In the genomic region with DNA sequence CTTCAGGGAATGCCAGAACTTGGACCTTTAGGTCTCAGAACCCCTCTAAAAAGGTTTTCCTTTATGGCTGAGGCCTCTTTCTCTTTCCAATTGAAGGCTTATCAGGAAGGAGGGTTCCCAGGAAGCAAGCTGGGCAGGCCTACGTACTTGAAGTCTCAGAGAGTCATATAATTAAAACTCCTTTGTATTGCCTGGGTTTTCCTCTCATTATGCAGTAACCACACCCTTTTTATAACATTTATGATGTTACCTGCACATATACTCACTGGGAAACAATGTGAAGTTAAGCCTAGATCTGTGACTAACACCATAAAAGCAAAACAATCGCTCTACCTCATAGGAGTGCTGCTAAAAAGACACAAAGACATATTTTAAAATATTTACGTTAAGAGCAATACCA, we compare ENCODE assay signal across 35 cellular contexts. TPM values are rescaled to one million over a fixed set of nuclear protein-coding genes. Genes with fewer than 3 reads are reported as not detected.
DNase-seq lines count a peak whose midpoint lies in the region; ATAC-seq, FAIRE-seq and TF ChIP-seq lines count a peak whose summit lies in the region.
"Had no signal": no experiment of that assay in that cellular context is flagged by ENCODE, and none has a peak within 500 bp of the region (broad histone marks: within the 10 kb centered on the region; RNA-seq: fewer than 3 reads in every experiment).

No MANE protein-coding gene starts in this region.

- H3K9me3 Mint-ChIP-seq in activated T-helper 2 cell treated with anti-CD3 and anti-CD28 coated beads, Interferon-gamma antibody, Interleukin-2, Interleukin-4, amounts not matched to agents 10 μg/mL and 5 μg/mL and 100 μg/mL, durations not matched to agents 14 hours and 24 hours and 36 hours = peaks cover 8% of the 10 kb centered on the region
- no peaks in the 10 kb centered on the region for H3K9me3 Mint-ChIP-seq in activated CD4-positive, alpha-beta T cell treated with anti-CD3 and anti-CD28 coated beads for 36 hours (ENCODE audit: low read depth)
- peaks cover 0 to 26% (median 4%) of the 10 kb centered on the region in 11 donors for H3K9me3 Mint-ChIP-seq in naive thymus-derived CD4-positive, alpha-beta T cell
- H3K9me3 Mint-ChIP-seq: activated naive CD4-positive, alpha-beta T cell treated with anti-CD3 and anti-CD28 coated beads, Interleukin-2, amount 50 U/mL, for 24 hours; stimulated activated effector memory CD8-positive, alpha-beta T cell treated with anti-CD3 and anti-CD28 coated beads, Interleukin-12 subunit alpha, Interleukin-12 subunit beta, amount 100 ng/mL, for 72 hours had no signal

- CTCF ChIA-PET in activated CD4-positive, alpha-beta T cell treated with anti-CD3 and anti-CD28 coated beads for 36 hours (lab: Charles Lee) = interaction anchor here (0.7 to 0.9 kb wide), 2 partner anchors 23 kb away, joined by 3 to 4 read pairs; no protein-coding TSS in a partner anchor
- CTCF ChIA-PET in naive thymus-derived CD4-positive, alpha-beta T cell (lab: Charles Lee) = no interaction called here

- no peak overlapping the region for H3K27ac Mint-ChIP-seq in activated T-helper 2 cell treated with anti-CD3 and anti-CD28 coated beads, Interferon-gamma antibody, Interleukin-2, Interleukin-4, amounts not matched to agents 10 μg/mL and 5 μg/mL and 100 μg/mL, durations not matched to agents 14 hours and 24 hours and 36 hours
- H3K27ac Mint-ChIP-seq in activated CD4-positive, alpha-beta T cell treated with anti-CD3 and anti-CD28 coated beads for 36 hours = no peak overlapping the region
- H3K27ac Mint-ChIP-seq in naive thymus-derived CD4-positive, alpha-beta T cell = no peak overlapping the region
- H3K27ac Mint-ChIP-seq: activated naive CD4-positive, alpha-beta T cell treated with anti-CD3 and anti-CD28 coated beads, Interleukin-2, amount 50 U/mL, for 24 hours; HFFc6; IgD-negative memory B cell; naive thymus-derived CD8-positive, alpha-beta T cell; stimulated activated effector memory CD8-positive, alpha-beta T cell treated with anti-CD3 and anti-CD28 coated beads, Interleukin-12 subunit alpha, Interleukin-12 subunit beta, amount 100 ng/mL, for 72 hours had no signal

- TF ChIP-seq CTCF in mucosa of descending colon (IDR thresholded peaks at IDR 0.05) (no peak), upper lobe of right lung (IDR thresholded peaks at IDR 0.05) (no peak)

- H3K4me3 Mint-ChIP-seq in activated T-helper 2 cell treated with anti-CD3 and anti-CD28 coated beads, Interferon-gamma antibody, Interleukin-2, Interleukin-4, amounts not matched to agents 10 μg/mL and 5 μg/mL and 100 μg/mL, durations not matched to agents 14 hours and 24 hours and 36 hours (ENCODE audit: low read depth) = no peak overlapping the region
- H3K4me3 Mint-ChIP-seq in activated CD4-positive, alpha-beta T cell treated with anti-CD3 and anti-CD28 coated beads for 36 hours = no peak overlapping the region
- H3K4me3 Mint-ChIP-seq in naive thymus-derived CD4-positive, alpha-beta T cell = no peak overlapping the region
- H3K4me3 Mint-ChIP-seq: activated naive CD4-positive, alpha-beta T cell treated with anti-CD3 and anti-CD28 coated beads, Interleukin-2, amount 50 U/mL, for 24 hours; HFFc6; IgD-negative memory B cell; naive thymus-derived CD8-positive, alpha-beta T cell; stimulated activated effector memory CD8-positive, alpha-beta T cell treated with anti-CD3 and anti-CD28 coated beads, Interleukin-12 subunit alpha, Interleukin-12 subunit beta, amount 100 ng/mL, for 72 hours had no signal

- H3K4me1 Mint-ChIP-seq in activated T-helper 2 cell treated with anti-CD3 and anti-CD28 coated beads, Interferon-gamma antibody, Interleukin-2, Interleukin-4, amounts not matched to agents 10 μg/mL and 5 μg/mL and 100 μg/mL, durations not matched to agents 14 hours and 24 hours and 36 hours (ENCODE audit: low read depth) = no peaks in the 10 kb centered on the region
- no peaks in the 10 kb centered on the region for H3K4me1 Mint-ChIP-seq in activated CD4-positive, alpha-beta T cell treated with anti-CD3 and anti-CD28 coated beads for 36 hours
- H3K4me1 Mint-ChIP-seq in naive thymus-derived CD4-positive, alpha-beta T cell = no peaks in the 10 kb centered on the region
- H3K4me1 Mint-ChIP-seq: activated naive CD4-positive, alpha-beta T cell treated with anti-CD3 and anti-CD28 coated beads, Interleukin-2, amount 50 U/mL, for 24 hours; naive thymus-derived CD8-positive, alpha-beta T cell; stimulated activated effector memory CD8-positive, alpha-beta T cell treated with anti-CD3 and anti-CD28 coated beads, Interleukin-12 subunit alpha, Interleukin-12 subunit beta, amount 100 ng/mL, for 72 hours had no signal

- H3K4me3 ChIP-seq in mucosa of descending colon (no peak overlapping the region), upper lobe of right lung (no peak overlapping the region)
- H3K4me3 ChIP-seq in naive thymus-derived CD4-positive, alpha-beta T cell (ENCODE audit: low read length) = no peak overlapping the region
- H3K4me3 ChIP-seq: coronary artery, prostate gland, sigmoid colon, SJCRH30, upper lobe of left lung had no signal

- H3K36me3 ChIP-seq in mucosa of descending colon (ENCODE audit: low read depth) (no peaks in the 10 kb centered on the region), upper lobe of right lung (no peaks in the 10 kb centered on the region)
- H3K36me3 ChIP-seq in naive thymus-derived CD4-positive, alpha-beta T cell (ENCODE audit: control insufficient read depth in 2 of 3, insufficient read depth in 3 of 3, low read length in 3 of 3) = no peaks in the 10 kb centered on the region
- H3K36me3 ChIP-seq: prostate gland, sigmoid colon, SJCRH30, upper lobe of left lung, WERI-Rb-1 had no signal

- ATAC-seq in mucosa of descending colon (peak; percentile 98), upper lobe of right lung (no peak)
- ATAC-seq in activated CD4-positive, alpha-beta T cell treated with anti-CD3 and anti-CD28 coated beads for 36 hours = no peak
- ATAC-seq in naive thymus-derived CD4-positive, alpha-beta T cell = no peak
- ATAC-seq: A549; naive thymus-derived CD8-positive, alpha-beta T cell; stimulated activated effector memory CD8-positive, alpha-beta T cell treated with anti-CD3 and anti-CD28 coated beads, Interleukin-12 subunit alpha, Interleukin-12 subunit beta, amount 100 ng/mL, for 72 hours had no signal

- peaks cover 0 to 3% of the 10 kb centered on the region in 2 donors for H3K27me3 ChIP-seq in naive thymus-derived CD4-positive, alpha-beta T cell (ENCODE audit: control insufficient read depth in 2 of 2, insufficient read depth in 2 of 2, low read length in 2 of 2)
- no peaks in the 10 kb centered on the region for H3K27me3 ChIP-seq in upper lobe of right lung
- H3K27me3 ChIP-seq: sigmoid colon, SJCRH30, upper lobe of left lung had no signal

- H3K4me1 ChIP-seq in mucosa of descending colon (ENCODE audit: low read depth) (peaks cover 6% of the 10 kb centered on the region), upper lobe of right lung (no peaks in the 10 kb centered on the region)
- H3K4me1 ChIP-seq in naive thymus-derived CD4-positive, alpha-beta T cell (ENCODE audit: control insufficient read depth in 2 of 2, insufficient read depth in 2 of 2, low read length in 2 of 2) = no peaks in the 10 kb centered on the region
- H3K4me1 ChIP-seq: A549, prostate gland, sigmoid colon, upper lobe of left lung had no signal

- intact Hi-C loops in mucosa of descending colon (cut with DNase I, micrococcal nuclease) = no loop called here
- intact Hi-C loops in activated T-helper 2 cell treated with anti-CD3 and anti-CD28 coated beads, Interferon-gamma antibody, Interleukin-2, Interleukin-4, amounts not matched to agents 10 μg/mL and 5 μg/mL and 100 μg/mL, durations not matched to agents 14 hours and 24 hours and 36 hours (cut with micrococcal nuclease) = no loop called here
- intact Hi-C loops in activated CD4-positive, alpha-beta T cell treated with anti-CD3 and anti-CD28 coated beads for 36 hours (cut with DNase I, micrococcal nuclease) = no loop called here
- intact Hi-C loops in naive thymus-derived CD4-positive, alpha-beta T cell (cut with micrococcal nuclease) = no loop called here
- intact Hi-C loops in upper lobe of right lung (cut with DNase I) = no loop called here

- H3K27ac ChIP-seq in naive thymus-derived CD4-positive, alpha-beta T cell (ENCODE audit: low read depth, low read length) = no peak overlapping the region
- no peak overlapping the region for H3K27ac ChIP-seq in upper lobe of right lung
- H3K27ac ChIP-seq: A549, coronary artery, prostate gland, sigmoid colon, SJCRH30, upper lobe of left lung, WERI-Rb-1 had no signal

- FAIRE-seq in colon (lab: Jason Lieb, UNC) = peak; percentile 62
- FAIRE-seq: A549, RCC 7860 had no signal

- H3K9me3 ChIP-seq in mucosa of descending colon (no peaks in the 10 kb centered on the region), upper lobe of right lung (no peaks in the 10 kb centered on the region)
- H3K9me3 ChIP-seq in naive thymus-derived CD4-positive, alpha-beta T cell (ENCODE audit: control insufficient read depth in 2 of 3, low read length in 3 of 3) = peaks cover 0 to 7% (median 0%) of the 10 kb centered on the region in 3 experiments
- H3K9me3 ChIP-seq: A549, prostate gland, sigmoid colon, upper lobe of left lung had no signal

- DNase-seq in A172 (ENCODE audit: low spot score) (peak; percentile 34), NCI-H69 (lab: John Stamatoyannopoulos, UW) (peak; percentile 7), mucosa of descending colon (peak in 1 of 3 donors; percentile 61), upper lobe of right lung (no peak)
- DNase-seq in activated T-helper 2 cell treated with anti-CD3 and anti-CD28 coated beads, Interferon-gamma antibody, Interleukin-2, Interleukin-4, amounts not matched to agents 10 μg/mL and 5 μg/mL and 100 μg/mL, durations not matched to agents 14 hours and 24 hours and 36 hours (ENCODE audit: low spot score) = no peak
- DNase-seq in activated CD4-positive, alpha-beta T cell treated with anti-CD3 and anti-CD28 coated beads for 36 hours = no peak
- no peak for DNase-seq in naive thymus-derived CD4-positive, alpha-beta T cell
- DNase-seq: activated CD4-positive, alpha-beta T cell treated with anti-CD3 and anti-CD28 coated beads for 48 hours; amniotic stem cell; Calu3; DND-41; effector CD8-positive, alpha-beta T cell; glutamatergic neuron; GOT3; HFFc6; naive thymus-derived CD8-positive, alpha-beta T cell; NCI-H1092 treated with DMSO at 0.1 percent for 48 hours; NCI-H187; NCI-H2227 treated with DMSO at 0.1 percent for 48 hours; NCI-H526; nucleus accumbens; sigmoid colon; SJCRH30; SW 1271; T1000; WERI-Rb-1 had no signal

- peaks cover 17% of the 10 kb centered on the region for H3K27me3 Mint-ChIP-seq in activated T-helper 2 cell treated with anti-CD3 and anti-CD28 coated beads, Interferon-gamma antibody, Interleukin-2, Interleukin-4, amounts not matched to agents 10 μg/mL and 5 μg/mL and 100 μg/mL, durations not matched to agents 14 hours and 24 hours and 36 hours (ENCODE audit: low read depth)
- peaks cover 3% of the 10 kb centered on the region for H3K27me3 Mint-ChIP-seq in activated CD4-positive, alpha-beta T cell treated with anti-CD3 and anti-CD28 coated beads for 36 hours
- H3K27me3 Mint-ChIP-seq in naive thymus-derived CD4-positive, alpha-beta T cell = peaks cover 0 to 16% (median 0%) of the 10 kb centered on the region in 5 donors
- H3K27me3 Mint-ChIP-seq: activated naive CD4-positive, alpha-beta T cell treated with anti-CD3 and anti-CD28 coated beads, Interleukin-2, amount 50 U/mL, for 24 hours; IgD-negative memory B cell had no signal

- H3K36me3 Mint-ChIP-seq in activated T-helper 2 cell treated with anti-CD3 and anti-CD28 coated beads, Interferon-gamma antibody, Interleukin-2, Interleukin-4, amounts not matched to agents 10 μg/mL and 5 μg/mL and 100 μg/mL, durations not matched to agents 14 hours and 24 hours and 36 hours (ENCODE audit: low read depth) = no peaks in the 10 kb centered on the region
- H3K36me3 Mint-ChIP-seq in activated CD4-positive, alpha-beta T cell treated with anti-CD3 and anti-CD28 coated beads for 36 hours (ENCODE audit: low read depth) = no peaks in the 10 kb centered on the region
- H3K36me3 Mint-ChIP-seq in naive thymus-derived CD4-positive, alpha-beta T cell = peaks cover 0 to 6% (median 4%) of the 10 kb centered on the region in 5 donors
- H3K36me3 Mint-ChIP-seq: IgD-negative memory B cell; stimulated activated effector memory CD8-positive, alpha-beta T cell treated with anti-CD3 and anti-CD28 coated beads, Interleukin-12 subunit alpha, Interleukin-12 subunit beta, amount 100 ng/mL, for 72 hours had no signal

- POLR2A ChIA-PET in activated CD4-positive, alpha-beta T cell treated with anti-CD3 and anti-CD28 coated beads for 36 hours (lab: Charles Lee) = no interaction called here
- POLR2A ChIA-PET in naive thymus-derived CD4-positive, alpha-beta T cell (lab: Charles Lee) = no interaction called here

RNA-seq across cellular contexts. Expression of gene SERP1, which starts 27.3 kb away (rescaled TPM):
- total RNA-seq in A172 (2014; rRNA removed; shearing (Covaris generic)) = 127 and 186 TPM in 2 replicates
- 10 to 100 TPM; 72.8 to 87.1 (median 86.6) TPM for total RNA-seq in mucosa of descending colon
- 89.2 and 91.7 TPM in 2 replicates for total RNA-seq in activated T-helper 2 cell treated with anti-CD3 and anti-CD28 coated beads, Interferon-gamma antibody, Interleukin-2, Interleukin-4, amounts not matched to agents 10 μg/mL and 5 μg/mL and 100 μg/mL, durations not matched to agents 14 hours and 24 hours and 36 hours
- 10 to 100 TPM; 84.6 to 96.1 TPM for total RNA-seq in activated CD4-positive, alpha-beta T cell treated with anti-CD3 and anti-CD28 coated beads for 36 hours
- total RNA-seq in naive thymus-derived CD4-positive, alpha-beta T cell = 100 to 1,000 TPM in 4 of 5 experiments, 10 to 100 TPM in 1; 89.4 to 120 (median 115) TPM
- 100 to 1,000 TPM; 115 to 140 TPM for polyA plus RNA-seq in naive thymus-derived CD4-positive, alpha-beta T cell
- total RNA-seq in upper lobe of right lung = 132 TPM

RNA-seq across cellular contexts. Expression of gene EIF2A, which starts 27.6 kb away (rescaled TPM):
- total RNA-seq in A172 (2014; rRNA removed; shearing (Covaris generic)) = 127 TPM in 2 replicates
- total RNA-seq in mucosa of descending colon = 10 to 100 TPM; 67.4 to 78.9 (median 74.1) TPM
- total RNA-seq in activated T-helper 2 cell treated with anti-CD3 and anti-CD28 coated beads, Interferon-gamma antibody, Interleukin-2, Interleukin-4, amounts not matched to agents 10 μg/mL and 5 μg/mL and 100 μg/mL, durations not matched to agents 14 hours and 24 hours and 36 hours = 124 and 126 TPM in 2 replicates
- total RNA-seq in activated CD4-positive, alpha-beta T cell treated with anti-CD3 and anti-CD28 coated beads for 36 hours = 100 to 1,000 TPM; 119 to 182 TPM
- 100 to 1,000 TPM in 4 of 5 experiments, 10 to 100 TPM in 1; 94.7 to 135 (median 105) TPM for total RNA-seq in naive thymus-derived CD4-positive, alpha-beta T cell
- 10 to 100 TPM; 54.1 to 58.4 TPM for polyA plus RNA-seq in naive thymus-derived CD4-positive, alpha-beta T cell
- total RNA-seq in upper lobe of right lung = 83.8 TPM

Comparison
In these comparisons a context has a peak if more than half of its experiments do, and no peak if none do; other contexts are left out.
1. DNase-seq: peak in A172 (single experiment) and NCI-H69 (single experiment); none in activated T-helper 2 cell treated with anti-CD3 and anti-CD28 coated beads, Interferon-gamma antibody, Interleukin-2, Interleukin-4, amounts not matched to agents 10 μg/mL and 5 μg/mL and 100 μg/mL, durations not matched to agents 14 hours and 24 hours and 36 hours (single experiment), activated CD4-positive, alpha-beta T cell treated with anti-CD3 and anti-CD28 coated beads for 36 hours (single experiment), naive thymus-derived CD4-positive, alpha-beta T cell (0 of 9) and upper lobe of right lung (single experiment).